Comparison of ENCODE assay signal across 9 cellular contexts in the genomic region with DNA sequence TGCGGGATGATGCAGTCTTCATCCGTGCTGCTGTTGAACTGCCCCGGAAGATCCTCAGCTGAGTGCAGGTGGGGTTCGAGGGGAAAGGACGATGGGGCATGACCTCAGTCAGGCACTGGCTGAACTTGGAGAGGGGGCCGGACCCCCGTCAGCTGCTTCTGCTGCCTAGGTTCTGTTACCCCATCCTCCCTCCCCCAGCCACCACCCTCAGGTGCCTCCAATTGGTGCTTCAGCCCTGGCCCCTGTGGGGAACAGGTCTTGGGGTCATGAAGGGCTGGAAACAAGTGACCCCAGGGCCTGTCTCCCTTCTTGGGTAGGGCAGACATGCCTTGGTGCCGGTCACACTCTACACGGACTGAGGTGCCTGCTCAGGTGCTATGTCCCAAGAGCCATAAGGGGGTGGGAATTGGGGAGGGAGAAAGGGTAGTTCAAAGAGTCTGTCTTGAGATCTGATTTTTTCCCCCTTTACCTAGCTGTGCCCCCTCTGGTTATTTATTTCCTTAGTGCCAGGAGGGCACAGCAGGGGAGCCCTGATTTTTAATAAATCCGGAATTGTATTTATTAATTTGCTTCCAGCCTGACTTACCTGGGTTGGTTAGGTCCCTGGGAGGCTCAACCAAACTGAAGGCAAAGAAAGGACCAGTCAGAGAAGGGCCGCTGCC. TPM values are rescaled to one million over a fixed set of nuclear protein-coding genes. Genes with fewer than 3 reads are reported as not detected.
DNase-seq lines count a peak whose midpoint lies in the region; ATAC-seq, FAIRE-seq and TF ChIP-seq lines count a peak whose summit lies in the region.
"Had no signal": no experiment of that assay in that cellular context is flagged by ENCODE, and none has a peak within 500 bp of the region (broad histone marks: within the 10 kb centered on the region; RNA-seq: fewer than 3 reads in every experiment).

No MANE protein-coding gene starts in this region.

- H3K27me3 Mint-ChIP-seq in astrocyte (ENCODE audit: low read depth, unreplicated experiment) (no peaks in the 10 kb centered on the region), naive B cell (no peaks in the 10 kb centered on the region)

- H2AFZ ChIP-seq in astrocyte (ENCODE audit: low read depth, low read length): no peak overlapping the region

- H3K4me3 ChIP-seq in astrocyte (ENCODE audit: insufficient read depth, low read depth, low read length): no peak overlapping the region
- H3K4me3 ChIP-seq: MG63 had no signal

- TF ChIP-seq CTCF in 22Rv1 (IDR thresholded peaks at IDR 0.05) (no peak), astrocyte (IDR thresholded peaks at IDR 0.05; ENCODE audit: insufficient read depth, low read depth, low read length) (no peak), GM13977 (IDR thresholded peaks at IDR 0.05; ENCODE audit: extremely low read depth, insufficient read depth, missing control alignments) (no peak)

- no peaks in the 10 kb centered on the region for H3K27me3 ChIP-seq in astrocyte (ENCODE audit: insufficient read depth, low read length)
- H3K27me3 ChIP-seq: MG63 had no signal

- H3K4me1 ChIP-seq in astrocyte (ENCODE audit: insufficient read depth, low read length): peaks cover 23% of the 10 kb centered on the region

- H3K36me3 Mint-ChIP-seq in astrocyte (ENCODE audit: low read depth, unreplicated experiment) (peaks cover 12% of the 10 kb centered on the region), naive B cell (no peaks in the 10 kb centered on the region)

- H3K27ac ChIP-seq in 22Rv1 (peak overlapping the region; percentile 96), astrocyte (ENCODE audit: low read depth, low read length) (no peak overlapping the region)

- H4K20me1 ChIP-seq in astrocyte (ENCODE audit: insufficient read depth, low read length): peaks cover 79% of the 10 kb centered on the region

- in situ Hi-C loops in GM13977 (cut with MboI; ENCODE audit: low pct_unique_long_range_greater_than_20kb, low sequenced_read_pairs, unreplicated experiment): no loop called here

- H3K4me1 Mint-ChIP-seq in astrocyte (ENCODE audit: low read depth, unreplicated experiment) (peaks cover 8% of the 10 kb centered on the region), naive B cell (peaks cover 30 to 56% (median 36%) of the 10 kb centered on the region in 3 donors)

- peaks cover 23% of the 10 kb centered on the region for H3K36me3 ChIP-seq in astrocyte (ENCODE audit: insufficient read depth, low read length)

- H3K27ac Mint-ChIP-seq in astrocyte (ENCODE audit: unreplicated experiment) (peak overlapping the region; percentile 87), naive B cell (peak overlapping the region in 5 of 6 donors; percentile 26 to 92 (median 67))

- DNase-seq in astrocyte (ENCODE audit: low read depth) (no peak), naive B cell (no peak), GM13977 (ENCODE audit: low spot score) (no peak), COLO668 (lab: John Stamatoyannopoulos, UW; ENCODE audit: unreplicated experiment) (no peak), epidermal melanocyte (ENCODE audit: insufficient read length, low spot score) (no peak)

- H3K9ac ChIP-seq in astrocyte (ENCODE audit: low read length): no peak overlapping the region

- ATAC-seq in HG02973 (IDR thresholded peaks at IDR 0.05; ENCODE audit: unreplicated experiment) (peak; percentile 3), naive B cell (ENCODE audit: low read depth in 2 of 2) (peak in 1 of 2 donors; percentile 2), GM19328 (IDR thresholded peaks at IDR 0.05; ENCODE audit: unreplicated experiment) (no peak)

- FAIRE-seq in astrocyte (lab: Jason Lieb, UNC): no peak

- H3K9me3 Mint-ChIP-seq in astrocyte (ENCODE audit: unreplicated experiment) (no peaks in the 10 kb centered on the region), naive B cell (no peaks in the 10 kb centered on the region)

- H3K4me2 ChIP-seq in astrocyte (ENCODE audit: low read length): no peak overlapping the region

- H3K9me3 ChIP-seq in astrocyte (ENCODE audit: insufficient read depth, low read depth, low read length): no peaks in the 10 kb centered on the region
- H3K9me3 ChIP-seq: MG63 had no signal

- peaks cover 62% of the 10 kb centered on the region for H3K79me2 ChIP-seq in astrocyte (ENCODE audit: insufficient read depth, low read length)

- H3K4me3 Mint-ChIP-seq in astrocyte (ENCODE audit: unreplicated experiment): peak overlapping the region; percentile 40
- peak overlapping the region in 2 of 8 donors; percentile 47 to 77 for H3K4me3 Mint-ChIP-seq in naive B cell

RNA-seq across cellular contexts. Expression of gene TRAF4, which starts 5.8 kb away (rescaled TPM):
- total RNA-seq in astrocyte: 132 and 143 TPM in 2 replicates
- 10 to 100 TPM in 4 of 6 donors, 1 to 10 TPM in 2; 5.4 to 17.1 (median 12.0) TPM for polyA plus RNA-seq in naive B cell (ENCODE audit: low read depth in 6 of 6)

RNA-seq across cellular contexts. Expression of gene NEK8, which starts 21.1 kb away (rescaled TPM):
- total RNA-seq in astrocyte: 4.3 TPM in 2 replicates
- 10 to 100 TPM; 14.5 to 26.1 (median 19.6) TPM for polyA plus RNA-seq in naive B cell (ENCODE audit: low read depth in 6 of 6)

RNA-seq across cellular contexts. Expression of gene TLCD1, which starts 23.6 kb away (rescaled TPM):
- 24.6 and 25.1 TPM in 2 replicates for total RNA-seq in astrocyte
- 1 to 10 TPM in 1 of 6 donors, under 1 TPM in 1, not detected in 4; 0.93 to 1.2 TPM for polyA plus RNA-seq in naive B cell (ENCODE audit: low read depth in 6 of 6)

RNA-seq across cellular contexts. Expression of gene RPL23A, which starts 29.9 kb away (rescaled TPM):
- total RNA-seq in astrocyte: 901 and 1,068 TPM in 2 replicates
- 1,000 to 10,000 TPM; 5,077 to 6,780 (median 5,627) TPM for polyA plus RNA-seq in naive B cell (ENCODE audit: low read depth in 6 of 6)

RNA-seq across cellular contexts. Expression of gene RAB34, which starts 32.0 kb away (rescaled TPM):
- total RNA-seq in astrocyte: 145 and 150 TPM in 2 replicates
- polyA plus RNA-seq in naive B cell (ENCODE audit: low read depth in 6 of 6): 10 to 100 TPM; 11.6 to 22.6 (median 18.2) TPM
